29 cellular contexts compared by ENCODE assay signal in the genomic region with DNA sequence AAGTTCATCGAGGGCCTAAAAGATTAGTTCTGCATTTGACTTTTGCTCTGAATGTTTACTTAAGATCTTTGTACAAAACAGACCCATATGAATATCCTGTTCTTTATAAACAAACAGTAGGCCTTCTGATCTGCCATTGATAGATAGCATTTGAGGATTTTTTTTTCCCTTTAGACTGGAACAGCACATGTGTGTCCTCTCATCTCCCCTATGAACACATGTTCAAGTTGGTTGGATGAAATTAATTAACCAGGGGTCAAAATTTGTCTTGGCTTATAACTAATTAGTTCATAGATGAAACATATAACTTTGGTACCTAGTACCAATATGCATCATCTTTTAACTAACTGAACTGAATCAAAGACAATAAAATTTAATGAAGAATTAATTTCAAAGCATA.
"Had no signal": no experiment of that assay in that cellular context is flagged by ENCODE, and none has a peak within 500 bp of the region (broad histone marks: within the 10 kb centered on the region; RNA-seq: fewer than 3 reads in every experiment).

No MANE protein-coding gene starts in this region.

- DNase-seq: stimulated activated CD4-positive, alpha-beta T cell treated with anti-CD3 and anti-CD28 coated beads, Interleukin-2, amount 100 ng/mL, for 48 hours; stimulated activated CD4-positive, alpha-beta T cell treated with anti-CD3 and anti-CD28 coated beads, Interleukin-4, amount 100 ng/mL, for 1 hour; stimulated activated CD4-positive, alpha-beta T cell treated with anti-CD3 and anti-CD28 coated beads, Interleukin-4, amount 100 ng/mL, for 24 hours; stimulated activated CD4-positive, alpha-beta T cell treated with anti-CD3 and anti-CD28 coated beads, Interleukin-4, amount 100 ng/mL, for 4 hours; stimulated activated CD8-positive, alpha-beta memory T cell treated with anti-CD3 and anti-CD28 coated beads, Interleukin-4, amount 100 ng/mL, for 48 hours; stimulated activated naive B cell treated with anti-CD40 and anti-IgM and Interleukin-4, amounts not matched to agents 10 μg/mL and 1 μg/mL and 100 μg/mL, for 72 hours; stimulated activated naive CD4-positive, alpha-beta T cell; stimulated activated naive CD4-positive, alpha-beta T cell treated with Interleukin-2 at 50 U/mL for 16 hours; stimulated activated naive CD8-positive, alpha-beta T cell treated with anti-CD3 and anti-CD28 coated beads, Interleukin-15, amount 100 ng/mL, for 72 hours; stimulated activated naive CD8-positive, alpha-beta T cell treated with anti-CD3 and anti-CD28 coated beads, Interleukin-15, Interleukin-2, amounts not matched to agents 100 U/mL and 50 U/mL, for 24 hours; stomach; substantia nigra; testis; thyroid gland; tibial artery; transverse colon; trophoblast cell; upper lobe of left lung; upper lobe of right lung; uterus had no signal

- H3K36me3 Mint-ChIP-seq: type B pancreatic cell had no signal

- H3K4me3 Mint-ChIP-seq: stimulated activated effector memory CD8-positive, alpha-beta T cell treated with anti-CD3 and anti-CD28 coated beads, Interleukin-12 subunit alpha, Interleukin-12 subunit beta, amount 100 ng/mL, for 72 hours; stimulated activated memory B cell treated with anti-CD40 and anti-IgM and Interleukin-4, amounts not matched to agents 10 μg/mL and 1 μg/mL and 100 μg/mL, for 72 hours; stimulated activated naive B cell treated with anti-CD40 and anti-IgM and Interleukin-4, amounts not matched to agents 10 μg/mL and 1 μg/mL and 100 μg/mL, for 72 hours; stimulated activated naive CD8-positive, alpha-beta T cell treated with anti-CD3 and anti-CD28 coated beads, Interleukin-15, Interleukin-2, amounts not matched to agents 100 ng/mL and 50 ng/mL, for 24 hours; type B pancreatic cell had no signal

- H3K4me3 ChIP-seq: stomach, suprapubic skin, testis, thoracic aorta, thyroid gland, tibial artery, tibial nerve, transverse colon, upper lobe of left lung, upper lobe of right lung, uterus, vagina had no signal

- H3K27ac ChIP-seq: stomach, suprapubic skin, testis, thoracic aorta, thyroid gland, tibial artery, tibial nerve, transverse colon, upper lobe of left lung, upper lobe of right lung, uterus, vagina had no signal

- H3K27me3 Mint-ChIP-seq: stimulated activated memory B cell treated with anti-CD40 and anti-IgM and Interleukin-4, amounts not matched to agents 10 μg/mL and 1 μg/mL and 100 μg/mL, for 72 hours; stimulated activated naive B cell treated with anti-CD40 and anti-IgM and Interleukin-4, amounts not matched to agents 10 μg/mL and 1 μg/mL and 100 μg/mL, for 72 hours; stimulated activated naive CD8-positive, alpha-beta T cell treated with anti-CD3 and anti-CD28 coated beads, Interleukin-15, amount 100 ng/mL, for 72 hours; stimulated activated naive CD8-positive, alpha-beta T cell treated with anti-CD3 and anti-CD28 coated beads, Interleukin-15, Interleukin-2, amounts not matched to agents 100 ng/mL and 50 ng/mL, for 24 hours; type B pancreatic cell had no signal

- H3K27me3 ChIP-seq: stomach, suprapubic skin, testis, thyroid gland, tibial artery, tibial nerve, transverse colon, upper lobe of left lung, upper lobe of right lung, uterus, vagina had no signal

- H3K27ac Mint-ChIP-seq: stimulated activated effector memory CD8-positive, alpha-beta T cell treated with anti-CD3 and anti-CD28 coated beads, Interleukin-12 subunit alpha, Interleukin-12 subunit beta, amount 100 ng/mL, for 72 hours; stimulated activated memory B cell treated with anti-CD40 and anti-IgM and Interleukin-4, amounts not matched to agents 10 μg/mL and 1 μg/mL and 100 μg/mL, for 72 hours; stimulated activated naive B cell treated with anti-CD40 and anti-IgM and Interleukin-4, amounts not matched to agents 10 μg/mL and 1 μg/mL and 100 μg/mL, for 72 hours; stimulated activated naive CD8-positive, alpha-beta T cell treated with anti-CD3 and anti-CD28 coated beads, Interleukin-15, amount 100 ng/mL, for 72 hours; stimulated activated naive CD8-positive, alpha-beta T cell treated with anti-CD3 and anti-CD28 coated beads, Interleukin-15, Interleukin-2, amounts not matched to agents 100 ng/mL and 50 ng/mL, for 24 hours; type B pancreatic cell had no signal

- H3K4me1 ChIP-seq: stomach, suprapubic skin, testis, thyroid gland, tibial artery, tibial nerve, transverse colon, upper lobe of left lung, upper lobe of right lung, uterus, vagina had no signal

- FAIRE-seq: urothelium cell line had no signal

- H3K4me1 Mint-ChIP-seq: stimulated activated effector memory CD8-positive, alpha-beta T cell treated with anti-CD3 and anti-CD28 coated beads, Interleukin-12 subunit alpha, Interleukin-12 subunit beta, amount 100 ng/mL, for 72 hours; stimulated activated memory B cell treated with anti-CD40 and anti-IgM and Interleukin-4, amounts not matched to agents 10 μg/mL and 1 μg/mL and 100 μg/mL, for 72 hours had no signal

- H3K9me3 ChIP-seq: suprapubic skin, testis, thoracic aorta, thyroid gland, upper lobe of right lung, uterus, vagina had no signal

- H3K9me3 Mint-ChIP-seq: stimulated activated effector memory CD8-positive, alpha-beta T cell treated with anti-CD3 and anti-CD28 coated beads, Interleukin-12 subunit alpha, Interleukin-12 subunit beta, amount 100 ng/mL, for 72 hours; stimulated activated naive CD8-positive, alpha-beta T cell treated with anti-CD3 and anti-CD28 coated beads, Interleukin-15, Interleukin-2, amounts not matched to agents 100 ng/mL and 50 ng/mL, for 24 hours; type B pancreatic cell had no signal

- H3K36me3 ChIP-seq: suprapubic skin, thoracic aorta, thyroid gland, transverse colon, upper lobe of right lung had no signal

- ATAC-seq: stimulated activated effector memory CD8-positive, alpha-beta T cell treated with anti-CD3 and anti-CD28 coated beads, Interleukin-12 subunit alpha, Interleukin-12 subunit beta, amount 100 ng/mL, for 72 hours; stimulated activated memory B cell treated with anti-CD40 and anti-IgM and Interleukin-4, amounts not matched to agents 10 μg/mL and 1 μg/mL and 100 μg/mL, for 72 hours; stimulated activated naive B cell treated with anti-CD40 and anti-IgM and Interleukin-4, amounts not matched to agents 10 μg/mL and 1 μg/mL and 100 μg/mL, for 72 hours; stimulated activated naive CD8-positive, alpha-beta T cell treated with anti-CD3 and anti-CD28 coated beads, Interleukin-15, amount 100 ng/mL, for 72 hours; stimulated activated naive CD8-positive, alpha-beta T cell treated with anti-CD3 and anti-CD28 coated beads, Interleukin-15, Interleukin-2, amounts not matched to agents 100 U/mL and 50 U/mL, for 24 hours; upper lobe of right lung had no signal
